In genomic region chr22:46464701-46465347, GRCh38 we compare ENCODE assay signal across 1 cellular context.
TF ChIP-seq lines count a peak whose summit lies in the region.

No MANE protein-coding gene starts in this region.

TF ChIP-seq in IMR-90, 13 proteins besides CTCF, POLR2A, EP300 and RAD21:
- TF ChIP-seq SMC3 (IDR thresholded peaks at IDR 0.05; ENCODE audit: low read depth, low read length): no peak
- no peak for TF ChIP-seq MAFK (IDR thresholded peaks at IDR 0.05; ENCODE audit: low read depth, low read length)
- no peak for TF ChIP-seq USF2 (IDR thresholded peaks at IDR 0.05; ENCODE audit: low read depth, low read length)
- no peak for TF ChIP-seq FOS (IDR thresholded peaks at IDR 0.05; ENCODE audit: low read depth, low read length)
- TF ChIP-seq CHD1 (IDR thresholded peaks at IDR 0.05; ENCODE audit: low read depth, low read length): no peak
- no peak for TF ChIP-seq ELK1 (IDR thresholded peaks at IDR 0.05; ENCODE audit: borderline replicate concordance, low read depth, low read length)
- no peak for TF ChIP-seq CEBPB (IDR thresholded peaks at IDR 0.05; ENCODE audit: low read depth, low read length)
- TF ChIP-seq RCOR1 (IDR thresholded peaks at IDR 0.05; ENCODE audit: insufficient replicate concordance, low read length): no peak
- TF ChIP-seq NFE2L2 (IDR thresholded peaks at IDR 0.05; ENCODE audit: low read depth, low read length): no peak
- TF ChIP-seq RFX5 (IDR thresholded peaks at IDR 0.05; ENCODE audit: low read depth, low read length): no peak
- no peak for TF ChIP-seq MAZ (IDR thresholded peaks at IDR 0.05; ENCODE audit: borderline replicate concordance, low read depth, low read length)
- no peak for TF ChIP-seq BHLHE40 (IDR thresholded peaks at IDR 0.05; ENCODE audit: low read depth, low read length)
- no peak for TF ChIP-seq MXI1 (IDR thresholded peaks at IDR 0.05; ENCODE audit: borderline replicate concordance, low read depth, low read length)
